24 cellular contexts compared by ENCODE assay signal in genomic region chr2:76194376-76194775, GRCh38.
DNase-seq lines count a peak whose midpoint lies in the region; ATAC-seq and TF ChIP-seq lines count a peak whose summit lies in the region.
"Had no signal": no experiment of that assay in that cellular context is flagged by ENCODE, and none has a peak within 500 bp of the region (broad histone marks: within the 10 kb centered on the region; RNA-seq: fewer than 3 reads in every experiment).

No MANE protein-coding gene starts in this region.

- no peak for ATAC-seq in HG02763 (IDR thresholded peaks at IDR 0.05; ENCODE audit: unreplicated experiment)
- ATAC-seq: A549, GM12878 had no signal

- H3K9me3 ChIP-seq in neuronal stem cell (replicated peaks in 1 of 2; ENCODE audit: control insufficient read depth in 2 of 2, insufficient read depth in 1 of 2, low read depth in 1 of 2, low read length in 2 of 2), result no peaks in the 10 kb centered on the region
- H3K9me3 ChIP-seq: A549; BE2C; BLaER1 treated with 17β-estradiol and CSF1 and Interleukin-3, amounts not matched to agents 10 nM and 100 nM; HAP-1 had no signal

- no peak overlapping the region for H2BK5ac ChIP-seq in neuronal stem cell (ENCODE audit: low read length)

- no peak overlapping the region for H3K4ac ChIP-seq in neuronal stem cell (ENCODE audit: low read length)

- no peaks in the 10 kb centered on the region for H3K79me1 ChIP-seq in neuronal stem cell (ENCODE audit: low read depth, low read length)

- no peak overlapping the region for H3K23ac ChIP-seq in neuronal stem cell (ENCODE audit: low read depth, low read length, poor library complexity)

- H3K9ac ChIP-seq in neuronal stem cell (ENCODE audit: low read depth, low read length, poor library complexity), result no peak overlapping the region
- H3K9ac ChIP-seq: BLaER1 treated with 17β-estradiol and CSF1 and Interleukin-3, amounts not matched to agents 10 nM and 100 nM had no signal

- H3K36me3 Mint-ChIP-seq in glutamatergic neuron (ENCODE audit: unreplicated experiment), result no peaks in the 10 kb centered on the region
- H3K36me3 Mint-ChIP-seq: CD14-positive monocyte; CD8-positive, alpha-beta memory T cell had no signal

- peaks cover 13% of the 10 kb centered on the region for H3K4me1 Mint-ChIP-seq in glutamatergic neuron (ENCODE audit: low read depth, unreplicated experiment)
- H3K4me1 Mint-ChIP-seq: CD14-positive monocyte; CD8-positive, alpha-beta memory T cell had no signal

- no peak overlapping the region for H3K14ac ChIP-seq in neuronal stem cell (ENCODE audit: low read length)

- H3K4me2 ChIP-seq in neuronal stem cell (ENCODE audit: insufficient read depth, low read length, poor library complexity, severe bottlenecking), result no peak overlapping the region
- H3K4me2 ChIP-seq: A549; BLaER1 treated with 17β-estradiol and CSF1 and Interleukin-3, amounts not matched to agents 10 nM and 100 nM had no signal

- H2BK12ac ChIP-seq in neuronal stem cell (ENCODE audit: low read length), result no peak overlapping the region

- H2BK120ac ChIP-seq in neuronal stem cell (ENCODE audit: low read depth, low read length), result no peak overlapping the region

- H2AFZ ChIP-seq in neuronal stem cell (ENCODE audit: low read length), result peak overlapping the region; percentile 31

- H3K27ac Mint-ChIP-seq in glutamatergic neuron (ENCODE audit: unreplicated experiment), result peak overlapping the region; percentile 96
- H3K27ac Mint-ChIP-seq: CD14-positive monocyte; CD4-positive, alpha-beta T cell; CD8-positive, alpha-beta memory T cell; HFFc6 had no signal

- H3K27ac ChIP-seq in neuronal stem cell (replicated peaks; ENCODE audit: low read length), result no peak overlapping the region
- H3K27ac ChIP-seq: A549; BLaER1 treated with 17β-estradiol and CSF1 and Interleukin-3, amounts not matched to agents 10 nM and 100 nM had no signal

- no peak overlapping the region for H3K4me3 ChIP-seq in neuronal stem cell (ENCODE audit: low read length in 2 of 2)
- H3K4me3 ChIP-seq: A549; BLaER1 treated with 17β-estradiol and CSF1 and Interleukin-3, amounts not matched to agents 10 nM and 100 nM; GM12878; HAP-1 had no signal

- no CpG with 5 or more reads among the region's 4 CpGs for WGBS in neuronal stem cell (ENCODE audit: extremely low coverage in 2 of 2, insufficient read length in 2 of 2, insufficient replicate concordance in 1 of 2), 2 donors

- DNase-seq in NCI-H524 treated with DMSO at 0.1 percent for 48 hours (lab: John Stamatoyannopoulos, UW) (peak; percentile 88), glutamatergic neuron (peak; percentile 79), neuronal stem cell (ENCODE audit: low spot score) (no peak), retina (peak; percentile 1), NCI-H1417 (lab: John Stamatoyannopoulos, UW) (no peak), mucosa of gallbladder (ENCODE audit: low spot score) (no peak)
- DNase-seq: 8988T; ACHN; AML-193; BE2C; CD4-positive, alpha-beta T cell; CD8-positive, alpha-beta memory T cell; DMS 273 treated with DMSO at 0.1 percent for 48 hours; DMS79; EL; GDM1; GOT3; HFFc6 had no signal

- no peaks in the 10 kb centered on the region for H3K4me1 ChIP-seq in neuronal stem cell (ENCODE audit: control insufficient read depth in 2 of 2, insufficient read depth in 1 of 2, low read depth in 1 of 2, low read length in 2 of 2)
- H3K4me1 ChIP-seq: A549; BE2C; BLaER1 treated with 17β-estradiol and CSF1 and Interleukin-3, amounts not matched to agents 10 nM and 100 nM; HAP-1 had no signal

- no peak overlapping the region for H4K8ac ChIP-seq in neuronal stem cell (ENCODE audit: low read depth, low read length)

- peak overlapping the region; percentile 63 for H3K4me3 Mint-ChIP-seq in glutamatergic neuron (ENCODE audit: unreplicated experiment)
- H3K4me3 Mint-ChIP-seq: CD14-positive monocyte; CD4-positive, alpha-beta T cell; CD8-positive, alpha-beta memory T cell; HFFc6 had no signal

- H3K18ac ChIP-seq in neuronal stem cell (ENCODE audit: low read length), result no peak overlapping the region

- TF ChIP-seq CTCF in glutamatergic neuron (IDR thresholded peaks at IDR 0.05; ENCODE audit: partially characterized antibody, unreplicated experiment), result no peak

- no peaks in the 10 kb centered on the region for H3K27me3 ChIP-seq in neuronal stem cell (ENCODE audit: control insufficient read depth in 3 of 3, insufficient read depth in 3 of 3, low read depth in 1 of 3, low read length in 3 of 3)
- H3K27me3 ChIP-seq: BE2C; BLaER1 treated with 17β-estradiol and CSF1 and Interleukin-3, amounts not matched to agents 10 nM and 100 nM had no signal

- peaks cover 5% of the 10 kb centered on the region for H3K27me3 Mint-ChIP-seq in glutamatergic neuron (ENCODE audit: unreplicated experiment)
- H3K27me3 Mint-ChIP-seq: CD4-positive, alpha-beta T cell; CD8-positive, alpha-beta memory T cell had no signal

- H2BK15ac ChIP-seq in neuronal stem cell (ENCODE audit: low read length), result no peak overlapping the region

- H2AK5ac ChIP-seq in neuronal stem cell (ENCODE audit: low read depth, low read length), result no peak overlapping the region

- H3K36me3 ChIP-seq in neuronal stem cell (replicated peaks in 1 of 2; ENCODE audit: control insufficient read depth in 2 of 2, insufficient read depth in 2 of 2, low read length in 2 of 2), result no peaks in the 10 kb centered on the region
- H3K36me3 ChIP-seq: BE2C; BLaER1 treated with 17β-estradiol and CSF1 and Interleukin-3, amounts not matched to agents 10 nM and 100 nM; HAP-1 had no signal

- no peak overlapping the region for H4K91ac ChIP-seq in neuronal stem cell (ENCODE audit: low read depth, low read length, poor library complexity)

- H3K9me3 Mint-ChIP-seq in glutamatergic neuron (ENCODE audit: unreplicated experiment), result peaks cover 9% of the 10 kb centered on the region
- H3K9me3 Mint-ChIP-seq: CD14-positive monocyte had no signal

Comparison
In these comparisons a context has a peak if more than half of its experiments do, and no peak if none do; other contexts are left out.
1. DNase-seq: peak in NCI-H524 treated with DMSO at 0.1 percent for 48 hours (single experiment), glutamatergic neuron (single experiment) and retina (single experiment); none in neuronal stem cell (single experiment), NCI-H1417 (0 of 3) and mucosa of gallbladder (single experiment).